ENCODE assay signal across 8 cellular contexts in genomic region chr17:8153550-8153956, GRCh38. TPM values are rescaled to one million over a fixed set of nuclear protein-coding genes. Genes with fewer than 3 reads are reported as not detected.
A peak's percentile ranks its signal among the peaks of the same experiment; 100 is the strongest.
DNase-seq lines count a peak whose midpoint lies in the region; ATAC-seq and TF ChIP-seq lines count a peak whose summit lies in the region.

No MANE protein-coding gene starts in this region.

- H3K27ac ChIP-seq in HUES6 (ENCODE audit: low read depth, low read length), result peak overlapping the region; percentile 23; the same call in 1 of the 2 replicates
- H3K27ac ChIP-seq in esophagus squamous epithelium, result peak overlapping the region; percentile 99 to 100 (median 100)
- peak overlapping the region; percentile 100 for H3K27ac ChIP-seq in muscle layer of duodenum (ENCODE audit: low read length)
- H3K27ac ChIP-seq in thoracic aorta, result peak overlapping the region; percentile 100

- H3K9me3 ChIP-seq in HUES6 (ENCODE audit: control insufficient read depth, insufficient read depth, low read depth, low read length) (no peaks in the 10 kb centered on the region), esophagus squamous epithelium (no peaks in the 10 kb centered on the region), muscle layer of duodenum (ENCODE audit: control insufficient read depth in 1 of 2, low read length in 2 of 2) (no peaks in the 10 kb centered on the region), thoracic aorta (no peaks in the 10 kb centered on the region)

- H3K4me1 ChIP-seq in HUES6 (ENCODE audit: control insufficient read depth, insufficient read depth, low read length) (peaks cover 33% of the 10 kb centered on the region), esophagus squamous epithelium (peaks cover 28 to 81% (median 46%) of the 10 kb centered on the region in 3 donors), muscle layer of duodenum (ENCODE audit: control insufficient read depth in 1 of 2, insufficient read depth in 2 of 2, low read length in 2 of 2) (peaks cover 13 to 34% of the 10 kb centered on the region in 2 donors), thoracic aorta (ENCODE audit: control insufficient read depth in 1 of 2, low read depth in 2 of 2) (peaks cover 18 to 52% of the 10 kb centered on the region in 2 donors)

- no peaks in the 10 kb centered on the region for H3K27me3 ChIP-seq in BJ (ENCODE audit: control insufficient read depth, insufficient read depth, low read length)
- H3K27me3 ChIP-seq in HUES6 (ENCODE audit: control insufficient read depth, insufficient read depth, low read length), result no peaks in the 10 kb centered on the region
- no peaks in the 10 kb centered on the region for H3K27me3 ChIP-seq in esophagus squamous epithelium
- H3K27me3 ChIP-seq in muscle layer of duodenum (ENCODE audit: low read depth, low read length), result no peaks in the 10 kb centered on the region
- no peaks in the 10 kb centered on the region for H3K27me3 ChIP-seq in thoracic aorta (replicated peaks; ENCODE audit: insufficient read depth)

- intact Hi-C loops in esophagus squamous epithelium (cut with DNase I), result no loop called here

- DNase-seq in BJ (ENCODE audit: low read depth) (peak; percentile 77), esophagus squamous epithelium (lab: John Stamatoyannopoulos, UW) (no peak), thoracic aorta (ENCODE audit: low spot score) (peak; percentile 73), NCI-H510A (lab: John Stamatoyannopoulos, UW) (no peak)
- peak; percentile 63 for DNase-seq in activated CD8-positive, alpha-beta memory T cell treated with anti-CD3 and anti-CD28 coated beads, Interleukin-2, amount 50 U/mL, for 4 hours

- WGBS in esophagus squamous epithelium, 2 donors, result 6% methylated on average over 13 of the region's 13 CpGs

- H3K4me3 ChIP-seq in BJ (ENCODE audit: low read depth, low read length) (no peak overlapping the region), HUES6 (ENCODE audit: low read depth, low read length) (peak overlapping the region; percentile 96; the same call in 1 of the 2 replicates), esophagus squamous epithelium (peak overlapping the region; percentile 25 to 94 (median 82)), muscle layer of duodenum (ENCODE audit: low read depth in 1 of 2, low read length in 2 of 2) (peak overlapping the region; percentile 65 to 91), thoracic aorta (peak overlapping the region; percentile 76)

- CTCF ChIA-PET in BJ (lab: Yijun Ruan, JAX), result interaction anchor here (0.8 to 2.0 kb wide), 6 partner anchors 10 to 68 kb away, joined by 3 to 9 read pairs (median 4); no protein-coding TSS in a partner anchor

- TF ChIP-seq CTCF in BJ (IDR thresholded peaks at IDR 0.05; ENCODE audit: insufficient read depth, low read depth, low read length) (no peak), esophagus squamous epithelium (IDR thresholded peaks at IDR 0.05) (no peak), thoracic aorta (IDR thresholded peaks at IDR 0.05) (no peak)

- peak overlapping the region; percentile 28 for H3K9ac ChIP-seq in HUES6 (ENCODE audit: low read length)

- POLR2A ChIA-PET in BJ (lab: Charles Lee), result interaction anchor here (1.2 kb wide), 1 partner anchor 20 kb away, joined by 3 read pairs; no protein-coding TSS in a partner anchor

- peak in 3 of 4 donors; percentile 25 to 69 (median 56) for TF ChIP-seq POLR2A in esophagus squamous epithelium (IDR thresholded peaks at IDR 0.05)

- no peak for ATAC-seq in thoracic aorta (ENCODE audit: insufficient number of reproducible peaks, low FRiP score, low read depth)
- ATAC-seq in HG02970 (IDR thresholded peaks at IDR 0.05; ENCODE audit: low FRiP score, unreplicated experiment), result no peak

- H3K36me3 ChIP-seq in BJ (ENCODE audit: control insufficient read depth, insufficient read depth, low read length) (peaks cover 11% of the 10 kb centered on the region), HUES6 (ENCODE audit: control insufficient read depth, insufficient read depth, low read length) (peaks cover 15% of the 10 kb centered on the region), esophagus squamous epithelium (peaks cover 21 to 34% (median 28%) of the 10 kb centered on the region in 3 donors), muscle layer of duodenum (ENCODE audit: control insufficient read depth in 1 of 2, insufficient read depth in 2 of 2, low read length in 2 of 2) (peaks cover 19 to 46% of the 10 kb centered on the region in 2 donors), thoracic aorta (peaks cover 22% of the 10 kb centered on the region)

RNA-seq across cellular contexts. Expression of gene PER1, which starts 1.3 kb away (rescaled TPM):
- 5.1 and 7.7 TPM in 2 replicates for polyA plus RNA-seq in BJ (2011; rRNA removed)
- polyA minus RNA-seq in BJ (2011; rRNA and poly(A)+ RNA removed), result 11.4 and 32.7 TPM in 2 replicates
- total RNA-seq in esophagus squamous epithelium (10 to 100 TPM; 33.6 to 95.0 (median 56.3) TPM), thoracic aorta (100 to 1,000 TPM; 175 to 292 TPM)

RNA-seq across cellular contexts. Expression of gene VAMP2, which starts 9.2 kb away (rescaled TPM):
- 20.1 and 22.8 TPM in 2 replicates for polyA plus RNA-seq in BJ (2011; rRNA removed)
- 7.4 and 9.6 TPM in 2 replicates for polyA minus RNA-seq in BJ (2011; rRNA and poly(A)+ RNA removed)
- total RNA-seq in esophagus squamous epithelium, result 10 to 100 TPM in 3 of 4 donors, 1 to 10 TPM in 1; 6.2 to 20.4 (median 12.0) TPM
- total RNA-seq in thoracic aorta, result 10 to 100 TPM; 36.0 to 50.3 TPM

RNA-seq across cellular contexts. Expression of gene TMEM107, which starts 22.6 kb away (rescaled TPM):
- 13.6 and 14.5 TPM in 2 replicates for polyA plus RNA-seq in BJ (2011; rRNA removed)
- polyA minus RNA-seq in BJ (2011; rRNA and poly(A)+ RNA removed), result 52.2 and 57.1 TPM in 2 replicates
- total RNA-seq in esophagus squamous epithelium, result 10 to 100 TPM; 12.7 to 21.7 (median 15.5) TPM
- 10 to 100 TPM in 1 of 2 donors, 1 to 10 TPM in 1; 8.4 to 32.1 TPM for total RNA-seq in thoracic aorta

RNA-seq across cellular contexts. Expression of gene HES7, which starts 29.6 kb away (rescaled TPM):
- not detected in 2 replicates for polyA plus RNA-seq in BJ (2011; rRNA removed)
- 0.09 TPM in 1 of 2 replicates, not detected in the other for polyA minus RNA-seq in BJ (2011; rRNA and poly(A)+ RNA removed)
- total RNA-seq in esophagus squamous epithelium, result not detected
- not detected for total RNA-seq in thoracic aorta

RNA-seq across cellular contexts. Expression of gene ALOXE3, which starts 35.2 kb away (rescaled TPM):
- polyA plus RNA-seq in BJ (2011; rRNA removed), result 0.04 and 0.10 TPM in 2 replicates
- polyA minus RNA-seq in BJ (2011; rRNA and poly(A)+ RNA removed), result 0.05 TPM in 1 of 2 replicates, not detected in the other
- 1 to 10 TPM in 2 of 4 donors, under 1 TPM in 1, not detected in 1; 0.30 to 8.8 (median 2.2) TPM for total RNA-seq in esophagus squamous epithelium
- not detected for total RNA-seq in thoracic aorta

Comparison
In these comparisons a context has a peak if more than half of its experiments do, and no peak if none do; other contexts are left out.
1. DNase-seq: peak in BJ (single experiment), activated CD8-positive, alpha-beta memory T cell treated with anti-CD3 and anti-CD28 coated beads, Interleukin-2, amount 50 U/mL, for 4 hours (single experiment) and thoracic aorta (single experiment); none in esophagus squamous epithelium (single experiment) and NCI-H510A (single experiment).
2. H3K27ac ChIP-seq: peak in every context shown above with its lines; median percentile 100 in muscle layer of duodenum; 100 in thoracic aorta; 100 in esophagus squamous epithelium; 23 in HUES6.